ENCODE assay signal across 28 cellular contexts in the genomic region with DNA sequence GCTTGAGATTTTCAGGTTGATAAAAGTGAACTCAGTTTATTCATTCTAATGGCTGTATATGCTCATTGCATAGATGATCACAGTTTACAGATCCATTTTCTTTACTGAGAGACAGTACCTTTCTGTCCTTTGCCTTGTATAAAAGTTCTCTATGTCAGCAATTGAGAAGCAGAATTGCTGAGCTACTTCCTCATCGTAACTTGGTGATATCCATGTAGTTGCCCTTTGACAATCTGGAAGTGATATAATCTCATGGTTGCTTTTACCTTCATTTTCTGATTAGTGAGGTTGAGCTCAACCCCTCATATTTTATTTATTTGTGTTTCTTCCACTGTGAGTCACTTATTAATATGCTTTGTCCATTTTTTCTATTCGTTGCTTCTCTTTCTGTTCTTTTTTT.
"Had no signal": no experiment of that assay in that cellular context is flagged by ENCODE, and none has a peak within 500 bp of the region (broad histone marks: within the 10 kb centered on the region; RNA-seq: fewer than 3 reads in every experiment).

No MANE protein-coding gene starts in this region.

- H3K27ac ChIP-seq: colonic mucosa, coronary artery, dorsolateral prefrontal cortex, epithelial cell of prostate, esophagus muscularis mucosa, esophagus squamous epithelium, foreskin keratinocyte, gastrocnemius medialis, gastroesophageal sphincter, heart left ventricle, heart right ventricle had no signal

- H3K9me3 ChIP-seq: colonic mucosa, esophagus muscularis mucosa, esophagus squamous epithelium, gastrocnemius medialis, gastroesophageal sphincter, heart left ventricle had no signal

- FAIRE-seq: colon, endometrium, endothelial cell of umbilical vein had no signal

- H3K9me3 Mint-ChIP-seq: effector memory CD8-positive, alpha-beta T cell had no signal

- H3K27me3 Mint-ChIP-seq: dendritic cell treated with granulocyte-macrophage colony-stimulating factor and Interleukin-4, amounts not matched to agents 40 ng/mL and 50 ng/mL, for 4 days had no signal

- H3K27ac Mint-ChIP-seq: dendritic cell treated with granulocyte-macrophage colony-stimulating factor and Interleukin-4, amounts not matched to agents 40 ng/mL and 50 ng/mL, for 4 days; effector memory CD8-positive, alpha-beta T cell; endodermal cell had no signal

- H3K4me3 ChIP-seq: colonic mucosa, coronary artery, dorsolateral prefrontal cortex, esophagus muscularis mucosa, esophagus squamous epithelium, gastrocnemius medialis, gastroesophageal sphincter, heart left ventricle, heart right ventricle had no signal

- ATAC-seq: effector memory CD8-positive, alpha-beta T cell; esophagus mucosa; foreskin keratinocyte; gastrocnemius medialis; gastroesophageal sphincter; heart left ventricle; heart right ventricle had no signal

- H3K4me1 ChIP-seq: colonic mucosa, esophagus muscularis mucosa, esophagus squamous epithelium, foreskin keratinocyte, gastrocnemius medialis, gastroesophageal sphincter, heart left ventricle, heart right ventricle had no signal

- DNase-seq: colonic mucosa; cortex of kidney; dermis blood vessel endothelial cell; dorsolateral prefrontal cortex; effector CD4-positive, alpha-beta T cell; effector CD8-positive, alpha-beta T cell; effector memory CD4-positive, alpha-beta T cell; effector memory CD8-positive, alpha-beta T cell; endodermal cell; erythroblast; esophagus squamous epithelium; foreskin fibroblast; foreskin keratinocyte; foreskin melanocyte; gastrocnemius medialis; glutamatergic neuron; head of caudate nucleus; heart left ventricle; heart right ventricle had no signal

- H3K27me3 ChIP-seq: colonic mucosa, dorsolateral prefrontal cortex, esophagus muscularis mucosa, esophagus squamous epithelium, foreskin keratinocyte, gastrocnemius medialis, gastroesophageal sphincter, heart left ventricle, heart right ventricle had no signal

- H3K4me1 Mint-ChIP-seq: endodermal cell had no signal

- H3K4me3 Mint-ChIP-seq: dendritic cell treated with granulocyte-macrophage colony-stimulating factor and Interleukin-4, amounts not matched to agents 40 ng/mL and 50 ng/mL, for 4 days; effector memory CD8-positive, alpha-beta T cell; endodermal cell had no signal

- H3K36me3 ChIP-seq: colonic mucosa, esophagus muscularis mucosa, esophagus squamous epithelium, gastrocnemius medialis, gastroesophageal sphincter, heart left ventricle, heart right ventricle had no signal
